9 cellular contexts compared by ENCODE assay signal in genomic region chr1:207863893-207864535, GRCh38. TPM values are rescaled to one million over a fixed set of nuclear protein-coding genes. Genes with fewer than 3 reads are reported as not detected.
DNase-seq lines count a peak whose midpoint lies in the region; ATAC-seq and TF ChIP-seq lines count a peak whose summit lies in the region.
"Had no signal": no experiment of that assay in that cellular context is flagged by ENCODE, and none has a peak within 500 bp of the region (broad histone marks: within the 10 kb centered on the region; RNA-seq: fewer than 3 reads in every experiment).

No MANE protein-coding gene starts in this region.

- no peaks in the 10 kb centered on the region for H3K9me3 ChIP-seq in Loucy (ENCODE audit: insufficient read depth, low read depth, low read length)
- no peaks in the 10 kb centered on the region for H3K9me3 ChIP-seq in psoas muscle

- H3K27me3 Mint-ChIP-seq in activated naive CD4-positive, alpha-beta T cell treated with anti-CD3 and anti-CD28 coated beads, Interleukin-2, amount 50 U/mL, for 24 hours, result no peaks in the 10 kb centered on the region

- no peaks in the 10 kb centered on the region for H3K9me3 Mint-ChIP-seq in activated naive CD4-positive, alpha-beta T cell treated with anti-CD3 and anti-CD28 coated beads, Interleukin-2, amount 50 U/mL, for 24 hours

- H4K20me1 ChIP-seq in Loucy (ENCODE audit: insufficient read depth, low read length, poor library complexity, severe bottlenecking), result peaks cover 27% of the 10 kb centered on the region

- peak overlapping the region; percentile 98 for H3K9ac ChIP-seq in Loucy (ENCODE audit: low read depth, low read length, poor library complexity, severe bottlenecking)

- H3K27ac ChIP-seq in 22Rv1 (peak overlapping the region; percentile 95), psoas muscle (peak overlapping the region; percentile 63)

- ATAC-seq in GM19452 (IDR thresholded peaks at IDR 0.05; ENCODE audit: unreplicated experiment) (peak; percentile 63), psoas muscle (peak in 1 of 4 donors; percentile 14), sciatic nerve (no peak), GM18517 (IDR thresholded peaks at IDR 0.05; ENCODE audit: unreplicated experiment) (no peak)

- no peak for TF ChIP-seq CTCF in 22Rv1 (IDR thresholded peaks at IDR 0.05)
- peak; percentile 47 for TF ChIP-seq CTCF in Loucy (conservative IDR thresholded peaks at IDR 0.05; ENCODE audit: low read length)
- TF ChIP-seq CTCF in psoas muscle (IDR thresholded peaks at IDR 0.05), result no peak

- peaks cover 90% of the 10 kb centered on the region for H3K79me2 ChIP-seq in Loucy (ENCODE audit: insufficient read depth, low read length)

- no peaks in the 10 kb centered on the region for H3K9me2 ChIP-seq in Loucy (replicated peaks; ENCODE audit: low read depth, low read length)

- peak overlapping the region; percentile 95 for H3K27ac Mint-ChIP-seq in activated naive CD4-positive, alpha-beta T cell treated with anti-CD3 and anti-CD28 coated beads, Interleukin-2, amount 50 U/mL, for 24 hours

- H3K4me1 ChIP-seq in Loucy (ENCODE audit: insufficient read depth, low read length, poor library complexity, severe bottlenecking) (peaks cover 78% of the 10 kb centered on the region), psoas muscle (peaks cover 59% of the 10 kb centered on the region)

- peaks cover 7% of the 10 kb centered on the region; the same call in 1 of the 2 replicates for H3F3A ChIP-seq in Loucy (ENCODE audit: low read depth)

- no peaks in the 10 kb centered on the region for H3K27me3 ChIP-seq in Loucy (ENCODE audit: insufficient read depth, low read length, poor library complexity, severe bottlenecking)
- no peaks in the 10 kb centered on the region for H3K27me3 ChIP-seq in psoas muscle (ENCODE audit: insufficient read depth in 3 of 3, low read length in 2 of 3)

- H2AFZ ChIP-seq in Loucy (ENCODE audit: low read length), result no peak overlapping the region

- no peaks in the 10 kb centered on the region for H3K4me1 Mint-ChIP-seq in activated naive CD4-positive, alpha-beta T cell treated with anti-CD3 and anti-CD28 coated beads, Interleukin-2, amount 50 U/mL, for 24 hours

- H3K36me3 ChIP-seq in Loucy (ENCODE audit: insufficient read depth, low read length) (peaks cover 5% of the 10 kb centered on the region; the same call in 1 of the 2 replicates), psoas muscle (ENCODE audit: insufficient read depth in 1 of 2, low read depth in 1 of 2) (peaks cover 4 to 11% of the 10 kb centered on the region in 2 donors)

- H3K4me3 ChIP-seq in Loucy (ENCODE audit: low read length, poor library complexity, severe bottlenecking), result peak overlapping the region; percentile 90
- no peak overlapping the region for H3K4me3 ChIP-seq in psoas muscle

- intact Hi-C loops in psoas muscle (cut with DNase I), result no loop called here
- intact Hi-C loops in sciatic nerve (cut with DNase I), result no loop called here

- peak overlapping the region; percentile 70 for H3K4me3 Mint-ChIP-seq in activated naive CD4-positive, alpha-beta T cell treated with anti-CD3 and anti-CD28 coated beads, Interleukin-2, amount 50 U/mL, for 24 hours

- no peak for DNase-seq in psoas muscle
- no peak for DNase-seq in NCI-H2227 treated with DMSO at 0.1 percent for 48 hours (lab: John Stamatoyannopoulos, UW)
- DNase-seq in sciatic nerve (ENCODE audit: low spot score), result no peak

- peak overlapping the region; percentile 99 for H3K4me2 ChIP-seq in Loucy (ENCODE audit: low read depth, low read length, poor library complexity, severe bottlenecking)

- 41 to 65% (median 41%) methylated on average over 8 of the region's 8 CpGs for WGBS in psoas muscle, 3 donors

- H3K36me3 Mint-ChIP-seq in activated naive CD4-positive, alpha-beta T cell treated with anti-CD3 and anti-CD28 coated beads, Interleukin-2, amount 50 U/mL, for 24 hours, result peaks cover 12% of the 10 kb centered on the region

RNA-seq across cellular contexts. Expression of gene CD34, which starts 46.9 kb away (rescaled TPM):
- total RNA-seq in psoas muscle (10 to 100 TPM; 15.7 to 61.1 (median 20.9) TPM), sciatic nerve (103 TPM)
- 10 to 100 TPM; 14.4 to 25.0 (median 21.1) TPM for polyA plus RNA-seq in psoas muscle
- total RNA-seq: Daoy had no signal
